1 cellular context compared by ENCODE assay signal in the genomic region with DNA sequence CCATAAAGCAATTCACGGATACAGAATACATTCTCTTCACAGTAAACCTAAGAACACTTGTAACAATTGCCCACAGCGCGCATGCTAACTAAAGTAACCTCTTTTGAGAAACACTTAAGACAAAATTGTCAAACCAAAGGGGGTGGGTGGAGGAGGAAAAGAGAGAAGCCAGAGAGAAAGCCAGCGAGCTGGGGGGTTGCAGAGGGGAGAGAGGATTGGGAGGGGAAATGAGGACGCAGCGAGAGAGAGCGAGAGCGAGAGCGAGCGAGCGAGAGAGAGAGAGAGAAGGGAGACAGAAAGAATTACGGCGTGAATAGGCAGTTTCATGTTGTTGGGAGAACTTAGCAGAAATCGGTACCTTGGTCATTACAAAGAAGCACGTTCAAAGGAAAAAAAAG.
TF ChIP-seq lines count a peak whose summit lies in the region.

No MANE protein-coding gene starts in this region.

TF ChIP-seq in H1, 55 proteins besides CTCF, POLR2A, EP300 and RAD21:
- TF ChIP-seq EZH2 (IDR thresholded peaks at IDR 0.05; ENCODE audit: low read depth, low read length, severe bottlenecking), result peak; percentile 93
- TF ChIP-seq RNF2 (IDR thresholded peaks at IDR 0.05; ENCODE audit: borderline replicate concordance, low read depth, low read length, missing control alignments, poor library complexity, severe bottlenecking), result peak; percentile 78
- peak; percentile 88 for TF ChIP-seq SUZ12 (IDR thresholded peaks at IDR 0.05; ENCODE audit: low read length)
- TF ChIP-seq YY1 (IDR thresholded peaks at IDR 0.05; ENCODE audit: low read depth, low read length), result no peak
TF ChIP-seq in H1: peak in this region for 3.
